ENCODE assay signal across 18 cellular contexts in genomic region chr16:23917621-23918020, GRCh38.
DNase-seq lines count a peak whose midpoint lies in the region; ATAC-seq and TF ChIP-seq lines count a peak whose summit lies in the region.
"Had no signal": no experiment of that assay in that cellular context is flagged by ENCODE, and none has a peak within 500 bp of the region (broad histone marks: within the 10 kb centered on the region; RNA-seq: fewer than 3 reads in every experiment).

No MANE protein-coding gene starts in this region.

- peak; percentile 15 to 39 for ATAC-seq in activated T-cell treated with anti-CD3 and anti-CD28 coated beads, Interleukin-2, amount 50 U/mL, for 4 hours
- ATAC-seq in HG03520 (IDR thresholded peaks at IDR 0.05; ENCODE audit: unreplicated experiment): peak; percentile 69
- peak in 1 of 2 donors; percentile 52 for ATAC-seq in stimulated activated naive B cell treated with anti-CD40 and anti-IgM and Interleukin-4, amounts not matched to agents 10 μg/mL and 1 μg/mL and 100 μg/mL, for 72 hours (replicated peaks)
- ATAC-seq: A549, gastroesophageal sphincter had no signal

- no peak overlapping the region for H3K27ac ChIP-seq in substantia nigra (ENCODE audit: low read depth, low read length, poor library complexity, severe bottlenecking)
- H3K27ac ChIP-seq: A549, gastroesophageal sphincter, VCaP had no signal

- H3K9me3 Mint-ChIP-seq in activated T-cell treated with anti-CD3 and anti-CD28 coated beads, Interleukin-2, amount 50 U/mL, for 4 hours: no peaks in the 10 kb centered on the region
- peaks cover 6% of the 10 kb centered on the region in 2 donors for H3K9me3 Mint-ChIP-seq in stimulated activated naive B cell treated with anti-CD40 and anti-IgM and Interleukin-4, amounts not matched to agents 10 μg/mL and 1 μg/mL and 100 μg/mL, for 72 hours
- H3K9me3 Mint-ChIP-seq: neural crest cell had no signal

- H3K27ac Mint-ChIP-seq in stimulated activated naive B cell treated with anti-CD40 and anti-IgM and Interleukin-4, amounts not matched to agents 10 μg/mL and 1 μg/mL and 100 μg/mL, for 72 hours: peak overlapping the region; percentile 85

- H3K4me1 Mint-ChIP-seq in activated T-cell treated with anti-CD3 and anti-CD28 coated beads, Interleukin-2, amount 50 U/mL, for 4 hours (ENCODE audit: low read depth): peaks cover 66% of the 10 kb centered on the region
- H3K4me1 Mint-ChIP-seq in stimulated activated naive B cell treated with anti-CD40 and anti-IgM and Interleukin-4, amounts not matched to agents 10 μg/mL and 1 μg/mL and 100 μg/mL, for 72 hours: peaks cover 48 to 78% of the 10 kb centered on the region in 2 donors

- no peak for TF ChIP-seq CTCF in GM20000 (IDR thresholded peaks at IDR 0.05; ENCODE audit: extremely low read depth, missing control alignments)

- H3K27me3 Mint-ChIP-seq in activated T-cell treated with anti-CD3 and anti-CD28 coated beads, Interleukin-2, amount 50 U/mL, for 4 hours (ENCODE audit: low read depth): no peaks in the 10 kb centered on the region
- no peaks in the 10 kb centered on the region for H3K27me3 Mint-ChIP-seq in stimulated activated naive B cell treated with anti-CD40 and anti-IgM and Interleukin-4, amounts not matched to agents 10 μg/mL and 1 μg/mL and 100 μg/mL, for 72 hours

- H3K36me3 Mint-ChIP-seq in activated T-cell treated with anti-CD3 and anti-CD28 coated beads, Interleukin-2, amount 50 U/mL, for 4 hours (ENCODE audit: insufficient read depth): peaks cover 24% of the 10 kb centered on the region
- peaks cover 28 to 47% of the 10 kb centered on the region in 2 donors for H3K36me3 Mint-ChIP-seq in stimulated activated naive B cell treated with anti-CD40 and anti-IgM and Interleukin-4, amounts not matched to agents 10 μg/mL and 1 μg/mL and 100 μg/mL, for 72 hours

- no peak for DNase-seq in activated T-cell treated with anti-CD3 and anti-CD28 coated beads, Interleukin-2, amount 50 U/mL, for 4 hours
- no peak for DNase-seq in activated T-cell treated with anti-CD3 and anti-CD28 coated beads, Interleukin-2, amount 50 U/mL, for 1 hour
- peak; percentile 48 for DNase-seq in GM20000 (ENCODE audit: low spot score)
- DNase-seq in stimulated activated naive B cell treated with anti-CD40 and anti-IgM and Interleukin-4, amounts not matched to agents 10 μg/mL and 1 μg/mL and 100 μg/mL, for 72 hours: no peak
- no peak for DNase-seq in NCI-H2107 treated with DMSO at 0.1 percent for 48 hours (lab: John Stamatoyannopoulos, UW; ENCODE audit: unreplicated experiment)
- DNase-seq in substantia nigra (lab: John Stamatoyannopoulos, UW): no peak
- no peak for DNase-seq in NCI-H1105 (lab: John Stamatoyannopoulos, UW)
- DNase-seq: amygdala, GDM1, IMR-90, mammary epithelial cell, MV-4-11, NCI-H774 had no signal

- H3K4me3 Mint-ChIP-seq in activated T-cell treated with anti-CD3 and anti-CD28 coated beads, Interleukin-2, amount 50 U/mL, for 4 hours: no peak overlapping the region
- H3K4me3 Mint-ChIP-seq in stimulated activated naive B cell treated with anti-CD40 and anti-IgM and Interleukin-4, amounts not matched to agents 10 μg/mL and 1 μg/mL and 100 μg/mL, for 72 hours: peak overlapping the region in 1 of 2 donors; percentile 20
- H3K4me3 Mint-ChIP-seq: neural crest cell had no signal
